Comparison of ENCODE assay signal across 18 cellular contexts in the genomic region with DNA sequence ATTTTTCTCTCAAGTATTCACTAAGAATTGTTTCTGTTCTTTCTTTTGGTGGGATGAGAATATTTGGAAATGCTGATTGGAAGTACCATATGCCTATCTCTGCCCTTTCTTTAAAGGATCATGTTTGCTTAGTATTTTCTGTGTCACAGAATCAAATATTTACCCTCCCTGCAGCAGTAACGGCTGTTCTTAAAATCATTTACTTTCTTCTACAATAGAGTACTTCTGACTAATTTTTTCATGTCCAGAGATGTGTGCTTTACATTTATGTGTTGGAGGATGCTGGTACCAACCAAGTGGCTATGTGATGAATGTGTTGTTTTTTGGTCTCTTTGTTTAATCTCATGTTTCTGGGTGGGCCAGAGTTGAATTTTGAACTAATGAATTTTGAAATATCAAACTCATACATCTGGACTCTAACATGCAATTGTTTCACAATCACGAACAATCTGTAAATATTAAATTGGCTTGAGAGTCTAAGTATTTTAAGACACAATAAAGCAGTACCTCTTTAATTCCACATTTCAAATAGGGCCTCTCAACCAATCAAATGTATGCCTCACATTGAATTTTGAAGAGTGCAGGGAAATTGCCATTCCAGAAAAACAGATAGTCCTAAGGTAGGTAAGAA. TPM values are rescaled to one million over a fixed set of nuclear protein-coding genes. Genes with fewer than 3 reads are reported as not detected.
DNase-seq lines count a peak whose midpoint lies in the region; ATAC-seq, FAIRE-seq and TF ChIP-seq lines count a peak whose summit lies in the region.
"Had no signal": no experiment of that assay in that cellular context is flagged by ENCODE, and none has a peak within 500 bp of the region (broad histone marks: within the 10 kb centered on the region; RNA-seq: fewer than 3 reads in every experiment).

No MANE protein-coding gene starts in this region.

- no peaks in the 10 kb centered on the region for H3K27me3 Mint-ChIP-seq in activated CD8-positive, alpha-beta T cell treated with anti-CD3 and anti-CD28 coated beads for 36 hours
- H3K27me3 Mint-ChIP-seq: IgD-negative memory B cell had no signal

- no peak overlapping the region for H3K27ac Mint-ChIP-seq in activated CD8-positive, alpha-beta T cell treated with anti-CD3 and anti-CD28 coated beads for 36 hours
- H3K27ac Mint-ChIP-seq: activated naive CD8-positive, alpha-beta T cell treated with anti-CD3 and anti-CD28 coated beads, Interleukin-2, amount 10 ng/mL, durations not matched to agents 7 days and 5 days; IgD-negative memory B cell; natural killer cell treated with Interleukin-12 subunit alpha and Interleukin-12 subunit beta and Interleukin-15 and Interleukin-18, amount 100 ng/mL, for 72 hours had no signal

- H3K36me3 Mint-ChIP-seq in activated CD8-positive, alpha-beta T cell treated with anti-CD3 and anti-CD28 coated beads for 36 hours (ENCODE audit: low read depth) = no peaks in the 10 kb centered on the region
- H3K36me3 Mint-ChIP-seq: activated naive CD8-positive, alpha-beta T cell treated with anti-CD3 and anti-CD28 coated beads, Interleukin-2, amount 10 ng/mL, durations not matched to agents 7 days and 5 days; IgD-negative memory B cell; natural killer cell treated with Interleukin-12 subunit alpha and Interleukin-12 subunit beta and Interleukin-15 and Interleukin-18, amount 100 ng/mL, for 72 hours had no signal

- in situ Hi-C loops in mammary epithelial cell (cut with MboI; ENCODE audit: low sequenced_read_pairs in 2 of 2) = no loop called here

- dilution Hi-C loops in mammary epithelial cell (cut with HindIII; ENCODE audit: low sequenced_read_pairs) = no loop called here

- H4K20me1 ChIP-seq in SK-N-SH (ENCODE audit: insufficient read depth) (no peaks in the 10 kb centered on the region), mammary epithelial cell (ENCODE audit: insufficient read depth, low read length) (no peaks in the 10 kb centered on the region)

- no peak for TF ChIP-seq CTCF in SK-N-SH (IDR thresholded peaks at IDR 0.05)
- no peak for TF ChIP-seq CTCF in kidney (IDR thresholded peaks at IDR 0.05; ENCODE audit: borderline replicate concordance, extremely low read depth, insufficient read depth)
- no peak for TF ChIP-seq CTCF in mammary epithelial cell (conservative IDR thresholded peaks at IDR 0.05 in 1 of 2, IDR thresholded peaks at IDR 0.05 in 1 of 2; ENCODE audit: extremely low read depth in 1 of 2, insufficient read depth in 1 of 2, low read depth in 1 of 2, low read length in 2 of 2)
- TF ChIP-seq CTCF in activated CD8-positive, alpha-beta T cell treated with anti-CD3 and anti-CD28 coated beads for 36 hours (IDR thresholded peaks at IDR 0.05) = no peak

- TF ChIP-seq RAD21 in SK-N-SH (IDR thresholded peaks at IDR 0.05; ENCODE audit: low read length) = no peak

- TF ChIP-seq EP300 in SK-N-SH (IDR thresholded peaks at IDR 0.05; ENCODE audit: borderline replicate concordance in 1 of 2, low read depth in 1 of 2, low read length in 1 of 2) = no peak

- no peaks in the 10 kb centered on the region for H3K9me3 ChIP-seq in SK-N-SH
- no peaks in the 10 kb centered on the region for H3K9me3 ChIP-seq in kidney (ENCODE audit: control insufficient read depth in 1 of 2, low read length in 2 of 2)
- no peaks in the 10 kb centered on the region for H3K9me3 ChIP-seq in mammary epithelial cell (replicated peaks; ENCODE audit: insufficient read depth, low read length)
- H3K9me3 ChIP-seq: tibial artery had no signal

- 79% methylated on average over 2 of the region's 2 CpGs for WGBS in SK-N-SH (ENCODE audit: low lambda C conversion rate)
- WGBS in mammary epithelial cell (ENCODE audit: low coverage, missing lambda C conversion rate) = 96% methylated on average over 2 of the region's 2 CpGs

- 0 out of 2 replicates have a peak overlapping the region, but pooled peaks have one; percentile 20 for H2AFZ ChIP-seq in SK-N-SH (ENCODE audit: low read depth)
- H2AFZ ChIP-seq in mammary epithelial cell (ENCODE audit: low read depth, low read length) = no peak overlapping the region

- H3K27me3 ChIP-seq in SK-N-SH (ENCODE audit: insufficient read depth) = no peaks in the 10 kb centered on the region
- H3K27me3 ChIP-seq in mammary epithelial cell (ENCODE audit: insufficient read depth, low read length) = no peaks in the 10 kb centered on the region
- H3K27me3 ChIP-seq: tibial artery had no signal

- H3K4me1 Mint-ChIP-seq in activated CD8-positive, alpha-beta T cell treated with anti-CD3 and anti-CD28 coated beads for 36 hours (ENCODE audit: low read depth) = peaks cover 7% of the 10 kb centered on the region

- CTCF ChIA-PET in SK-N-SH (lab: Yijun Ruan, JAX) (interaction anchor here (1.0 kb wide), 1 partner anchor 67 kb away, joined by 4 read pairs; no protein-coding TSS in a partner anchor), mammary epithelial cell (lab: Charles Lee; ENCODE audit: low non-redundant PET) (no interaction called here)
- CTCF ChIA-PET in activated CD8-positive, alpha-beta T cell treated with anti-CD3 and anti-CD28 coated beads for 36 hours (lab: Charles Lee) = no interaction called here

- peaks cover 1% of the 10 kb centered on the region for H3K9me3 Mint-ChIP-seq in activated CD8-positive, alpha-beta T cell treated with anti-CD3 and anti-CD28 coated beads for 36 hours
- H3K9me3 Mint-ChIP-seq: natural killer cell treated with Interleukin-12 subunit alpha and Interleukin-12 subunit beta and Interleukin-15 and Interleukin-18, amount 100 ng/mL, for 72 hours had no signal

- intact Hi-C loops in kidney (cut with DNase I) = no loop called here
- intact Hi-C loops in mammary epithelial cell (cut with micrococcal nuclease) = no loop called here
- intact Hi-C loops in activated CD8-positive, alpha-beta T cell treated with anti-CD3 and anti-CD28 coated beads for 36 hours (cut with micrococcal nuclease) = no loop called here

- H3K36me3 ChIP-seq in SK-N-SH (replicated peaks in 1 of 2; ENCODE audit: control insufficient read depth in 1 of 2, insufficient read depth in 2 of 2, low read length in 1 of 2) (no peaks in the 10 kb centered on the region), kidney (ENCODE audit: control insufficient read depth in 1 of 2, insufficient read depth in 2 of 2, low read length in 2 of 2) (no peaks in the 10 kb centered on the region), mammary epithelial cell (ENCODE audit: insufficient read depth, low read length) (no peaks in the 10 kb centered on the region)
- H3K36me3 ChIP-seq: tibial artery had no signal

- DNase-seq in SK-N-SH (no peak), NCI-H748 treated with DMSO at 0.1 percent for 48 hours (lab: John Stamatoyannopoulos, UW) (peak; percentile 90), fibroblast of gingiva (ENCODE audit: low read depth) (peak; percentile 62), kidney (no peak), mammary epithelial cell (no peak)
- DNase-seq in activated CD8-positive, alpha-beta T cell treated with anti-CD3 and anti-CD28 coated beads for 36 hours = no peak
- DNase-seq: activated effector memory CD4-positive, alpha-beta T cell treated with anti-CD3 and anti-CD28 coated beads, Interleukin-2, amount 50 U/mL, for 16 hours; activated naive CD8-positive, alpha-beta T cell treated with anti-CD3 and anti-CD28 coated beads, Interleukin-2, amount 10 ng/mL, durations not matched to agents 7 days and 5 days; activated T-cell treated with anti-CD3 and anti-CD28 coated beads, Interleukin-2, amount 50 U/mL, for 1 hour; DND-41; HCEC 1CT; NCI-H524; T-helper 2 cell; tibial artery had no signal

- H3K9ac ChIP-seq in SK-N-SH (no peak overlapping the region), kidney (ENCODE audit: low read length in 2 of 2) (no peak overlapping the region), mammary epithelial cell (ENCODE audit: insufficient read depth, low read length) (no peak overlapping the region)

- BruUV-seq in mammary epithelial cell (replicated peaks; lab: Mats Ljungman, UMichigan) = no TSS peak

- H3K4me1 ChIP-seq in SK-N-SH (ENCODE audit: control insufficient read depth in 1 of 2, insufficient read depth in 2 of 2, low read depth in 1 of 2, low read length in 1 of 2) (peaks cover 5 to 16% of the 10 kb centered on the region in 2 experiments; a peak in 3 of 4 replicates), kidney (ENCODE audit: control insufficient read depth in 1 of 2, insufficient read depth in 1 of 2, low read depth in 1 of 2, low read length in 2 of 2) (no peaks in the 10 kb centered on the region), mammary epithelial cell (ENCODE audit: insufficient read depth, low read length) (no peaks in the 10 kb centered on the region)
- H3K4me1 ChIP-seq: tibial artery had no signal

- H3K4me2 ChIP-seq in SK-N-SH = no peak overlapping the region
- no peak overlapping the region for H3K4me2 ChIP-seq in mammary epithelial cell (ENCODE audit: insufficient read depth, low read depth, low read length)

- ATAC-seq in SK-N-SH treated with all-trans-retinoic acid at 6 μM for 48 hours = no peak
- ATAC-seq in GM19463 (IDR thresholded peaks at IDR 0.05; ENCODE audit: unreplicated experiment) = no peak
- ATAC-seq in activated CD8-positive, alpha-beta T cell treated with anti-CD3 and anti-CD28 coated beads for 36 hours = no peak
- ATAC-seq: natural killer cell treated with Interleukin-12 subunit alpha and Interleukin-12 subunit beta and Interleukin-15 and Interleukin-18, amount 100 ng/mL, for 72 hours had no signal

- no peak for FAIRE-seq in kidney (lab: Jason Lieb, UNC)

- no peaks in the 10 kb centered on the region for H3K79me2 ChIP-seq in SK-N-SH (ENCODE audit: insufficient read depth)
- no peaks in the 10 kb centered on the region for H3K79me2 ChIP-seq in mammary epithelial cell (ENCODE audit: insufficient read depth, low read length)

- H3K27ac ChIP-seq in SK-N-SH (ENCODE audit: low read depth in 2 of 2, low read length in 1 of 2) = no peak overlapping the region
- H3K27ac ChIP-seq in kidney (ENCODE audit: low read depth in 2 of 2, low read length in 2 of 2) = no peak overlapping the region
- no peak overlapping the region for H3K27ac ChIP-seq in mammary epithelial cell (ENCODE audit: insufficient read depth, low read depth, low read length)
- H3K27ac ChIP-seq: tibial artery had no signal

- H3K9me2 ChIP-seq in SK-N-SH = no peaks in the 10 kb centered on the region

- POLR2A ChIA-PET in SK-N-SH (lab: Yijun Ruan, JAX) = no interaction called here
- POLR2A ChIA-PET in activated CD8-positive, alpha-beta T cell treated with anti-CD3 and anti-CD28 coated beads for 36 hours (lab: Charles Lee) = no interaction called here

- H3K4me3 Mint-ChIP-seq in activated CD8-positive, alpha-beta T cell treated with anti-CD3 and anti-CD28 coated beads for 36 hours = no peak overlapping the region
- H3K4me3 Mint-ChIP-seq: activated naive CD8-positive, alpha-beta T cell treated with anti-CD3 and anti-CD28 coated beads, Interleukin-2, amount 10 ng/mL, durations not matched to agents 7 days and 5 days; IgD-negative memory B cell; natural killer cell treated with Interleukin-12 subunit alpha and Interleukin-12 subunit beta and Interleukin-15 and Interleukin-18, amount 100 ng/mL, for 72 hours had no signal

- H3F3A ChIP-seq in SK-N-SH (replicated peaks; ENCODE audit: insufficient read depth) = peaks cover 20% of the 10 kb centered on the region

- H3K4me3 ChIP-seq in SK-N-SH (ENCODE audit: low read depth in 2 of 2, low read length in 1 of 2) (no peak overlapping the region), kidney (ENCODE audit: low read length in 2 of 2) (no peak overlapping the region), mammary epithelial cell (replicated peaks in 1 of 3; ENCODE audit: insufficient read depth in 1 of 3, low read depth in 2 of 3, low read length in 3 of 3) (no peak overlapping the region)
- H3K4me3 ChIP-seq: tibial artery had no signal

RNA-seq across cellular contexts. Expression of gene ARSJ, which starts 59.4 kb away (rescaled TPM):
- polyA plus RNA-seq in SK-N-SH (2012; rRNA removed) (30.4 and 41.4 TPM in 2 replicates), kidney (ENCODE audit: insufficient read depth, low read depth, low replicate concordance) (3.6 TPM), mammary epithelial cell (11.3 TPM)
- polyA plus RNA-seq in SK-N-SH (2012; cell fraction: cytosol; rRNA removed) = 44.8 and 45.9 TPM in 2 replicates
- polyA plus RNA-seq in SK-N-SH (2012; cell fraction: nucleus; rRNA removed) = 27.0 and 42.8 TPM in 2 replicates
- total RNA-seq in kidney (16.7 TPM), mammary epithelial cell (10 to 100 TPM; 35.8 to 39.8 TPM)
- 19.7 TPM for polyA minus RNA-seq in mammary epithelial cell
- not detected for total RNA-seq in activated CD8-positive, alpha-beta T cell treated with anti-CD3 and anti-CD28 coated beads for 36 hours
- polyA plus RNA-seq: IgD-negative memory B cell had no signal

Comparison
In these comparisons a context has a peak if more than half of its experiments do, and no peak if none do; other contexts are left out.
1. DNase-seq: peak in NCI-H748 treated with DMSO at 0.1 percent for 48 hours (single experiment) and fibroblast of gingiva (single experiment); none in SK-N-SH (single experiment), kidney (single experiment), mammary epithelial cell (single experiment) and activated CD8-positive, alpha-beta T cell treated with anti-CD3 and anti-CD28 coated beads for 36 hours (single experiment).
2. RNA of gene ARSJ, which starts 59.4 kb away (total RNA-seq): 35.8 to 39.8 TPM in mammary epithelial cell and 16.7 TPM in kidney (single experiment); not detected in activated CD8-positive, alpha-beta T cell treated with anti-CD3 and anti-CD28 coated beads for 36 hours; every median in the first group is over 10 times any median in the second.